20 cellular contexts compared by ENCODE assay signal in genomic region chr9:36966371-36967097, GRCh38.
DNase-seq lines count a peak whose midpoint lies in the region; ATAC-seq, FAIRE-seq and TF ChIP-seq lines count a peak whose summit lies in the region.
"Had no signal": no experiment of that assay in that cellular context is flagged by ENCODE, and none has a peak within 500 bp of the region (broad histone marks: within the 10 kb centered on the region; RNA-seq: fewer than 3 reads in every experiment).

No MANE protein-coding gene starts in this region.

- in situ Hi-C loops in HepG2 (cut with HindIII; ENCODE audit: extremely low pct_ligation_motif_present, low pct_unique_long_range_greater_than_20kb), result no loop called here

- H3K9ac ChIP-seq in OCI-LY1 (ENCODE audit: low read length) (no peak overlapping the region), HepG2 (ENCODE audit: insufficient read depth, low read depth, low read length) (no peak overlapping the region)
- H3K9ac ChIP-seq: BLaER1 treated with 17β-estradiol and CSF1 and Interleukin-3, amounts not matched to agents 10 nM and 100 nM had no signal

- H3K27ac ChIP-seq in OCI-LY1 (ENCODE audit: low read depth, low read length, poor library complexity, severe bottlenecking) (peak overlapping the region; percentile 45), HepG2 (ENCODE audit: extremely low read length, insufficient read depth, low read length) (no peak overlapping the region)
- H3K27ac ChIP-seq in CD4-positive, alpha-beta T cell (ENCODE audit: low read depth, low read length), result no peak overlapping the region
- H3K27ac ChIP-seq: BLaER1 treated with 17β-estradiol and CSF1 and Interleukin-3, amounts not matched to agents 10 nM and 100 nM; Peyer's patch had no signal

- H3K4me3 ChIP-seq in OCI-LY1 (ENCODE audit: low read depth, low read length, poor library complexity, severe bottlenecking), result no peak overlapping the region
- H3K4me3 ChIP-seq in HepG2 (replicated peaks in 1 of 3; ENCODE audit: insufficient read depth in 1 of 3, low read depth in 2 of 3, low read length in 3 of 3), result no peak overlapping the region
- H3K4me3 ChIP-seq: BLaER1 treated with 17β-estradiol and CSF1 and Interleukin-3, amounts not matched to agents 10 nM and 100 nM; Peyer's patch had no signal

- no peaks in the 10 kb centered on the region for H4K20me1 ChIP-seq in OCI-LY1 (ENCODE audit: insufficient read depth, low read length)
- H4K20me1 ChIP-seq in HepG2 (ENCODE audit: insufficient read depth, low read length), result no peaks in the 10 kb centered on the region

- H3K9me3 ChIP-seq in OCI-LY1 (ENCODE audit: low read length) (no peaks in the 10 kb centered on the region), HepG2 (ENCODE audit: low read length) (no peaks in the 10 kb centered on the region)
- no peaks in the 10 kb centered on the region for H3K9me3 ChIP-seq in CD4-positive, alpha-beta T cell (ENCODE audit: control insufficient read depth, low read length)
- H3K9me3 ChIP-seq: BLaER1 treated with 17β-estradiol and CSF1 and Interleukin-3, amounts not matched to agents 10 nM and 100 nM; Peyer's patch had no signal

- H3K36me3 ChIP-seq in OCI-LY1 (ENCODE audit: insufficient read depth, low read length) (peaks cover 75% of the 10 kb centered on the region), HepG2 (replicated peaks in 1 of 2; ENCODE audit: control insufficient read depth in 1 of 2, insufficient read depth in 2 of 2, low read length in 2 of 2) (no peaks in the 10 kb centered on the region)
- H3K36me3 ChIP-seq: Peyer's patch had no signal

- TF ChIP-seq RAD21 in HepG2 (CRISPR knock-in tag; IDR thresholded peaks at IDR 0.05), result no peak

- TF ChIP-seq POLR2A in HepG2 (IDR thresholded peaks at IDR 0.05; ENCODE audit: insufficient read depth in 1 of 2, low read depth in 2 of 2, low read length in 2 of 2), result no peak

- H2AFZ ChIP-seq in OCI-LY1 (ENCODE audit: low read length) (no peak overlapping the region), HepG2 (ENCODE audit: low read length) (no peak overlapping the region)

- CTCF ChIA-PET in activated naive CD4-positive, alpha-beta T cell treated with anti-CD3 and anti-CD28 coated beads for 36 hours (lab: Charles Lee), result no interaction called here
- CTCF ChIA-PET in activated naive CD4-positive, alpha-beta T cell treated with anti-CD3 and anti-CD28 coated beads, Interleukin-2, amount 10 ng/mL, durations not matched to agents 7 days and 5 days (lab: Charles Lee), result no interaction called here
- CTCF ChIA-PET in HepG2 (lab: Yijun Ruan, JAX; ENCODE audit: low intra/inter-chr PET ratio, low total read pairs), result no interaction called here
- CTCF ChIA-PET in CD4-positive, alpha-beta T cell (lab: Charles Lee), result no interaction called here

- no peak for FAIRE-seq in HepG2 (lab: Jason Lieb, UNC)
- FAIRE-seq: H1 had no signal

- H3K4me2 ChIP-seq in OCI-LY1 (ENCODE audit: low read length), result peak overlapping the region; percentile 16; the same call in 1 of the 2 replicates
- no peak overlapping the region for H3K4me2 ChIP-seq in HepG2 (ENCODE audit: low read depth, low read length)
- H3K4me2 ChIP-seq: BLaER1 treated with 17β-estradiol and CSF1 and Interleukin-3, amounts not matched to agents 10 nM and 100 nM had no signal

- H3K27ac Mint-ChIP-seq in activated naive CD4-positive, alpha-beta T cell treated with anti-CD3 and anti-CD28 coated beads for 36 hours, result no peak overlapping the region
- no peak overlapping the region for H3K27ac Mint-ChIP-seq in activated naive CD4-positive, alpha-beta T cell treated with anti-CD3 and anti-CD28 coated beads, Interleukin-2, amount 10 ng/mL, durations not matched to agents 7 days and 5 days
- H3K27ac Mint-ChIP-seq in stimulated activated naive CD8-positive, alpha-beta T cell treated with anti-CD3 and anti-CD28 coated beads, Interleukin-15, amount 100 ng/mL, for 72 hours, result no peak overlapping the region
- no peak overlapping the region for H3K27ac Mint-ChIP-seq in CD4-positive, alpha-beta T cell

- no peak for DNase-seq in activated naive CD4-positive, alpha-beta T cell treated with anti-CD3 and anti-CD28 coated beads for 36 hours
- DNase-seq in activated naive CD4-positive, alpha-beta T cell treated with anti-CD3 and anti-CD28 coated beads, Interleukin-2, amount 10 ng/mL, durations not matched to agents 7 days and 5 days, result no peak
- DNase-seq in HepG2 (ENCODE audit: low spot score), result no peak
- no peak for DNase-seq in stimulated activated naive CD8-positive, alpha-beta T cell treated with anti-CD3 and anti-CD28 coated beads, Interleukin-15, amount 100 ng/mL, for 72 hours
- DNase-seq in GM19238 (ENCODE audit: insufficient read length, low spot score), result no peak
- no peak for DNase-seq in NCI-H1436 treated with DMSO at 0.1 percent for 48 hours (lab: John Stamatoyannopoulos, UW)
- DNase-seq in CD4-positive, alpha-beta T cell, result no peak
- DNase-seq: GF-D8, Karpas-422, MM.1S, NCI-H1092 treated with DMSO at 0.1 percent for 48 hours, NCI-H1694 treated with DMSO at 0.1 percent for 48 hours, NCI-H2107, NCI-H2227 treated with DMSO at 0.1 percent for 48 hours, NCI-H524, Peyer's patch had no signal

- WGBS in HepG2 (ENCODE audit: low lambda C conversion rate), result 60% methylated on average over 11 of the region's 21 CpGs

- no TSS peak for BruUV-seq in HepG2 (replicated peaks; lab: Mats Ljungman, UMichigan)

- TF ChIP-seq EP300 in HepG2 (IDR thresholded peaks at IDR 0.05; ENCODE audit: low read depth in 2 of 2, low read length in 2 of 2) (no peak), HepG2 (CRISPR knock-in tag; IDR thresholded peaks at IDR 0.05; ENCODE audit: borderline replicate concordance) (no peak)

- no peaks in the 10 kb centered on the region for H3K9me2 ChIP-seq in OCI-LY1 (ENCODE audit: low read depth, low read length)

- TF ChIP-seq CTCF in OCI-LY1 (IDR thresholded peaks at IDR 0.05; ENCODE audit: low read length) (no peak), HepG2 (CRISPR knock-in tag; IDR thresholded peaks at IDR 0.05) (no peak)
- TF ChIP-seq CTCF in CD4-positive, alpha-beta T cell (IDR thresholded peaks at IDR 0.05), result no peak

- no peaks in the 10 kb centered on the region for H3K27me3 ChIP-seq in OCI-LY1 (ENCODE audit: insufficient read depth, low read length)
- peaks cover 0 to 7% of the 10 kb centered on the region in 2 experiments; a peak in 3 of 5 replicates for H3K27me3 ChIP-seq in HepG2 (ENCODE audit: control insufficient read depth in 1 of 2, insufficient read depth in 2 of 2, low read length in 2 of 2)
- H3K27me3 ChIP-seq in CD4-positive, alpha-beta T cell (ENCODE audit: control insufficient read depth, insufficient read depth, low read length), result no peaks in the 10 kb centered on the region
- H3K27me3 ChIP-seq: BLaER1 treated with 17β-estradiol and CSF1 and Interleukin-3, amounts not matched to agents 10 nM and 100 nM; Peyer's patch had no signal

- H3K79me2 ChIP-seq in OCI-LY1 (ENCODE audit: insufficient read depth, low read length) (no peaks in the 10 kb centered on the region), HepG2 (ENCODE audit: insufficient read depth, low read length) (no peaks in the 10 kb centered on the region)

- intact Hi-C loops in activated naive CD4-positive, alpha-beta T cell treated with anti-CD3 and anti-CD28 coated beads for 36 hours (cut with micrococcal nuclease), result no loop called here
- intact Hi-C loops in HepG2 (cut with micrococcal nuclease; ENCODE audit: unreplicated experiment), result no loop called here
- intact Hi-C loops in CD4-positive, alpha-beta T cell (cut with DNase I, micrococcal nuclease), result no loop called here

- H3K27me3 Mint-ChIP-seq in activated naive CD4-positive, alpha-beta T cell treated with anti-CD3 and anti-CD28 coated beads for 36 hours (ENCODE audit: low read depth), result peaks cover under 1% of the 10 kb centered on the region
- H3K27me3 Mint-ChIP-seq in activated naive CD4-positive, alpha-beta T cell treated with anti-CD3 and anti-CD28 coated beads, Interleukin-2, amount 10 ng/mL, durations not matched to agents 7 days and 5 days, result peaks cover 30% of the 10 kb centered on the region
- H3K27me3 Mint-ChIP-seq in stimulated activated naive CD8-positive, alpha-beta T cell treated with anti-CD3 and anti-CD28 coated beads, Interleukin-15, amount 100 ng/mL, for 72 hours, result peaks cover 36% of the 10 kb centered on the region
- peaks cover 12% of the 10 kb centered on the region for H3K27me3 Mint-ChIP-seq in CD4-positive, alpha-beta T cell

- peak overlapping the region; percentile 10 for H3K4me3 Mint-ChIP-seq in activated naive CD4-positive, alpha-beta T cell treated with anti-CD3 and anti-CD28 coated beads for 36 hours
- H3K4me3 Mint-ChIP-seq in activated naive CD4-positive, alpha-beta T cell treated with anti-CD3 and anti-CD28 coated beads, Interleukin-2, amount 10 ng/mL, durations not matched to agents 7 days and 5 days, result no peak overlapping the region
- H3K4me3 Mint-ChIP-seq in stimulated activated naive CD8-positive, alpha-beta T cell treated with anti-CD3 and anti-CD28 coated beads, Interleukin-15, amount 100 ng/mL, for 72 hours, result peak overlapping the region; percentile 46 to 52
- no peak overlapping the region for H3K4me3 Mint-ChIP-seq in CD4-positive, alpha-beta T cell

- H3F3A ChIP-seq in OCI-LY1 (ENCODE audit: insufficient read depth, low read length), result no peaks in the 10 kb centered on the region

- no peak for ATAC-seq in HepG2
- ATAC-seq in stimulated activated naive CD8-positive, alpha-beta T cell treated with anti-CD3 and anti-CD28 coated beads, Interleukin-15, amount 100 ng/mL, for 72 hours, result peak; percentile 37
- ATAC-seq in CD4-positive, alpha-beta T cell (ENCODE audit: poor library complexity), result no peak
- ATAC-seq: Right ventricle myocardium inferior had no signal

- H3K4me1 ChIP-seq in OCI-LY1 (ENCODE audit: insufficient read depth, low read length, severe bottlenecking) (peaks cover 38% of the 10 kb centered on the region), HepG2 (ENCODE audit: insufficient read depth, low read length) (peaks cover 29% of the 10 kb centered on the region)

- H3K36me3 Mint-ChIP-seq in activated naive CD4-positive, alpha-beta T cell treated with anti-CD3 and anti-CD28 coated beads for 36 hours (ENCODE audit: low read depth), result no peaks in the 10 kb centered on the region
- no peaks in the 10 kb centered on the region for H3K36me3 Mint-ChIP-seq in activated naive CD4-positive, alpha-beta T cell treated with anti-CD3 and anti-CD28 coated beads, Interleukin-2, amount 10 ng/mL, durations not matched to agents 7 days and 5 days
- H3K36me3 Mint-ChIP-seq in CD4-positive, alpha-beta T cell (ENCODE audit: low read depth), result no peaks in the 10 kb centered on the region

- POLR2A ChIA-PET in HepG2 (lab: Yijun Ruan, JAX), result no interaction called here
- POLR2A ChIA-PET in CD4-positive, alpha-beta T cell (lab: Charles Lee), result no interaction called here

- no peaks in the 10 kb centered on the region for H3K9me3 Mint-ChIP-seq in activated naive CD4-positive, alpha-beta T cell treated with anti-CD3 and anti-CD28 coated beads for 36 hours
- no peaks in the 10 kb centered on the region for H3K9me3 Mint-ChIP-seq in activated naive CD4-positive, alpha-beta T cell treated with anti-CD3 and anti-CD28 coated beads, Interleukin-2, amount 10 ng/mL, durations not matched to agents 7 days and 5 days
- H3K9me3 Mint-ChIP-seq in stimulated activated naive CD8-positive, alpha-beta T cell treated with anti-CD3 and anti-CD28 coated beads, Interleukin-15, amount 100 ng/mL, for 72 hours, result no peaks in the 10 kb centered on the region
- no peaks in the 10 kb centered on the region for H3K9me3 Mint-ChIP-seq in CD4-positive, alpha-beta T cell

- peaks cover 1% of the 10 kb centered on the region for H3K4me1 Mint-ChIP-seq in activated naive CD4-positive, alpha-beta T cell treated with anti-CD3 and anti-CD28 coated beads for 36 hours (ENCODE audit: low read depth)
- H3K4me1 Mint-ChIP-seq in activated naive CD4-positive, alpha-beta T cell treated with anti-CD3 and anti-CD28 coated beads, Interleukin-2, amount 10 ng/mL, durations not matched to agents 7 days and 5 days, result no peaks in the 10 kb centered on the region
- H3K4me1 Mint-ChIP-seq in stimulated activated naive CD8-positive, alpha-beta T cell treated with anti-CD3 and anti-CD28 coated beads, Interleukin-15, amount 100 ng/mL, for 72 hours, result no peaks in the 10 kb centered on the region
- H3K4me1 Mint-ChIP-seq in CD4-positive, alpha-beta T cell (ENCODE audit: low read depth), result peaks cover 1% of the 10 kb centered on the region

Comparison
In these comparisons a context has a peak if more than half of its experiments do, and no peak if none do; other contexts are left out.
1. H3K4me3 Mint-ChIP-seq: peak in activated naive CD4-positive, alpha-beta T cell treated with anti-CD3 and anti-CD28 coated beads for 36 hours (single experiment) and stimulated activated naive CD8-positive, alpha-beta T cell treated with anti-CD3 and anti-CD28 coated beads, Interleukin-15, amount 100 ng/mL, for 72 hours (2 of 2); none in activated naive CD4-positive, alpha-beta T cell treated with anti-CD3 and anti-CD28 coated beads, Interleukin-2, amount 10 ng/mL, durations not matched to agents 7 days and 5 days (single experiment) and CD4-positive, alpha-beta T cell (single experiment).